12 cellular contexts compared by ENCODE assay signal in genomic region chr17:79985951-79986391, GRCh38. TPM values are rescaled to one million over a fixed set of nuclear protein-coding genes. Genes with fewer than 3 reads are reported as not detected.
"Had no signal": no experiment of that assay in that cellular context is flagged by ENCODE, and none has a peak within 500 bp of the region (broad histone marks: within the 10 kb centered on the region; RNA-seq: fewer than 3 reads in every experiment).

No MANE protein-coding gene starts in this region.

- H3K9me3 Mint-ChIP-seq: activated naive CD4-positive, alpha-beta T cell treated with anti-CD3 and anti-CD28 coated beads, Interleukin-2, amount 50 U/mL, for 72 hours; neural crest cell had no signal

- H3K36me3 Mint-ChIP-seq: activated naive CD4-positive, alpha-beta T cell treated with anti-CD3 and anti-CD28 coated beads, Interleukin-2, amount 50 U/mL, for 72 hours had no signal

- H3K4me3 Mint-ChIP-seq: neural crest cell had no signal

- H3K27ac ChIP-seq: dorsolateral prefrontal cortex, esophagus muscularis mucosa had no signal

- ATAC-seq: activated naive CD4-positive, alpha-beta T cell treated with anti-CD3 and anti-CD28 coated beads, Interleukin-2, amount 50 U/mL, for 72 hours had no signal

- H3K36me3 ChIP-seq: breast epithelium had no signal

- H3K27me3 ChIP-seq: breast epithelium, dorsolateral prefrontal cortex, esophagus muscularis mucosa had no signal

- H3K9me3 ChIP-seq: breast epithelium, esophagus muscularis mucosa had no signal

- FAIRE-seq: endometrium had no signal

- H3K4me3 ChIP-seq: dorsolateral prefrontal cortex, esophagus muscularis mucosa had no signal

- DNase-seq: activated CD4-positive, alpha-beta T cell treated with anti-CD3 and anti-CD28 coated beads, Interleukin-2, amount 50 U/mL, for 1 hour; activated T-cell treated with anti-CD3 and anti-CD28 coated beads for 4 hours; dorsolateral prefrontal cortex; mesenchymal stem cell; stimulated activated naive CD4-positive, alpha-beta T cell treated with Interleukin-2 at 50 U/mL for 16 hours; trophoblast cell had no signal

- H3K27ac Mint-ChIP-seq: activated naive CD4-positive, alpha-beta T cell treated with anti-CD3 and anti-CD28 coated beads, Interleukin-2, amount 50 U/mL, for 72 hours had no signal

RNA-seq across cellular contexts. Expression of gene CCDC40, which starts 50.5 kb away (rescaled TPM):
- total RNA-seq: T-helper 2 cell treated with Interferon-gamma antibody and Interleukin-4, amounts not matched to agents 100 ng/mL and 5 ng/mL, for 36 hours had no signal
